In genomic region chr1:204288061-204288588, GRCh38 we compare ENCODE assay signal across 8 cellular contexts.
DNase-seq lines count a peak whose midpoint lies in the region; ATAC-seq and TF ChIP-seq lines count a peak whose summit lies in the region.

No MANE protein-coding gene starts in this region.

- H3K4me3 Mint-ChIP-seq in activated B cell treated with CpG ODN at 0.5 μM for 24 hours, result no peak overlapping the region

- H3K4me1 Mint-ChIP-seq in activated B cell treated with CpG ODN at 0.5 μM for 24 hours, result peaks cover 19% of the 10 kb centered on the region

- dilution Hi-C loops in IMR-90 (cut with HindIII; ENCODE audit: low sequenced_read_pairs, unreplicated experiment), result no loop called here

- H3K56ac ChIP-seq in IMR-90 (ENCODE audit: extremely low read depth, insufficient read depth, low read length), result no peak overlapping the region

- TF ChIP-seq POLR2A in IMR-90 (IDR thresholded peaks at IDR 0.05; ENCODE audit: low read depth, low read length), result no peak

- H4K91ac ChIP-seq in IMR-90 (ENCODE audit: insufficient read depth, low read depth, low read length), result no peak overlapping the region

- in situ Hi-C loops in IMR-90 (cut with MboI; ENCODE audit: low sequenced_read_pairs), result no loop called here

- no CpG with 5 or more reads among the region's 8 CpGs for WGBS in IMR-90 (ENCODE audit: extremely low coverage in 2 of 2, insufficient read length in 1 of 2), 2 experiments

- H3K36me3 Mint-ChIP-seq in activated B cell treated with CpG ODN at 0.5 μM for 24 hours (ENCODE audit: low read depth), result no peaks in the 10 kb centered on the region

- no peak overlapping the region for H3K4me2 ChIP-seq in IMR-90 (ENCODE audit: low read depth, low read length)

- no peak overlapping the region for H4K8ac ChIP-seq in IMR-90 (ENCODE audit: low read depth in 2 of 2, low read length in 2 of 2)

- BruUV-seq in IMR-90 (replicated peaks; lab: Mats Ljungman, UMichigan), result no TSS peak

- H3K4me1 ChIP-seq in IMR-90 (ENCODE audit: control insufficient read depth, insufficient read depth, low read length) (peaks cover 16% of the 10 kb centered on the region), upper lobe of right lung (peaks cover 32% of the 10 kb centered on the region)

- no peak overlapping the region for H3K23ac ChIP-seq in IMR-90 (ENCODE audit: low read depth, low read length)

- peaks cover 2% of the 10 kb centered on the region; the same call in 1 of the 2 replicates for H3K27me3 ChIP-seq in IMR-90 (ENCODE audit: control insufficient read depth, insufficient read depth, low read length)
- H3K27me3 ChIP-seq in upper lobe of right lung, result no peaks in the 10 kb centered on the region
- peaks cover 9% of the 10 kb centered on the region; the same call in 1 of the 2 replicates for H3K27me3 ChIP-seq in MG63

- peak; percentile 62; the same call in 1 of the 2 replicates for ATAC-seq in IMR-90 (ENCODE audit: low read depth)
- ATAC-seq in activated B cell treated with CpG ODN at 0.5 μM for 24 hours (ENCODE audit: low read depth), result no peak
- peak; percentile 57 for ATAC-seq in upper lobe of right lung
- no peak for ATAC-seq in GM18517 (IDR thresholded peaks at IDR 0.05; ENCODE audit: unreplicated experiment)
- no peak for ATAC-seq in HG02759 (IDR thresholded peaks at IDR 0.05; ENCODE audit: unreplicated experiment)

- peaks cover 4% of the 10 kb centered on the region; the same call in 1 of the 2 replicates for H3K9me1 ChIP-seq in IMR-90 (ENCODE audit: insufficient read depth, low read length)

- no peak overlapping the region for H3K9ac ChIP-seq in IMR-90 (ENCODE audit: low read depth, low read length)

- peak overlapping the region; percentile 12; the same call in 1 of the 2 replicates for H3K4ac ChIP-seq in IMR-90 (ENCODE audit: low read depth, low read length)

- no peak overlapping the region; the same call in 2 of the 3 replicates for H2BK15ac ChIP-seq in IMR-90 (ENCODE audit: low read depth, low read length)

- intact Hi-C loops in IMR-90 (cut with micrococcal nuclease), result no loop called here
- intact Hi-C loops in activated B cell treated with CpG ODN at 0.5 μM for 24 hours (cut with micrococcal nuclease), result loop anchor here (5.0 kb wide), 1 partner anchor 219 kb away; no protein-coding TSS in a partner anchor
- intact Hi-C loops in upper lobe of right lung (cut with DNase I), result no loop called here

- TF ChIP-seq RAD21 in IMR-90 (IDR thresholded peaks at IDR 0.05; ENCODE audit: low read length), result no peak

- H4K20me1 ChIP-seq in IMR-90 (ENCODE audit: insufficient read depth, low read length), result no peaks in the 10 kb centered on the region

- H3K9me3 Mint-ChIP-seq in activated B cell treated with CpG ODN at 0.5 μM for 24 hours, result no peaks in the 10 kb centered on the region

- H4K5ac ChIP-seq in IMR-90 (ENCODE audit: low read depth, low read length), result no peak overlapping the region

- peak overlapping the region; percentile 21; the same call in 1 of the 2 replicates for H2AK5ac ChIP-seq in IMR-90 (ENCODE audit: low read depth, low read length)

- CTCF ChIA-PET in IMR-90 (lab: Yijun Ruan, JAX) (no interaction called here), activated B cell treated with CpG ODN at 0.5 μM for 24 hours (lab: Charles Lee) (no interaction called here)

- no peak overlapping the region for H3K18ac ChIP-seq in IMR-90 (ENCODE audit: low read depth, low read length)

- no peak; the same call in 1 of the 2 replicates for TF ChIP-seq CTCF in 22Rv1 (IDR thresholded peaks at IDR 0.05)
- TF ChIP-seq CTCF in IMR-90 (conservative IDR thresholded peaks at IDR 0.05; ENCODE audit: low read depth, low read length), result no peak
- TF ChIP-seq CTCF in activated B cell treated with CpG ODN at 0.5 μM for 24 hours (IDR thresholded peaks at IDR 0.05), result no peak
- TF ChIP-seq CTCF in upper lobe of right lung (IDR thresholded peaks at IDR 0.05), result no peak

- H3K4me3 ChIP-seq in IMR-90 (ENCODE audit: insufficient read depth, low read depth, low read length) (no peak overlapping the region), upper lobe of right lung (no peak overlapping the region), MG63 (no peak overlapping the region)

- H3K79me1 ChIP-seq in IMR-90 (ENCODE audit: low read depth in 1 of 2, low read length in 2 of 2), result peaks cover 0 to 2% of the 10 kb centered on the region in 2 experiments; a peak in 1 of 4 replicates

- no peak overlapping the region for H2AK9ac ChIP-seq in IMR-90 (replicated peaks; ENCODE audit: low read depth, low read length, poor library complexity)

- POLR2A ChIA-PET in IMR-90 (lab: Charles Lee; ENCODE audit: unreplicated experiment) (no interaction called here), activated B cell treated with CpG ODN at 0.5 μM for 24 hours (lab: Charles Lee) (no interaction called here)

- no peak overlapping the region for H2BK5ac ChIP-seq in IMR-90 (ENCODE audit: low read depth, low read length, poor library complexity, severe bottlenecking)

- DNase-seq in IMR-90 (no peak), activated B cell treated with CpG ODN at 0.5 μM for 24 hours (no peak), kidney glomerular epithelial cell (lab: John Stamatoyannopoulos, UW) (peak; percentile 93), upper lobe of right lung (peak; percentile 86), MG63 (no peak)

- H2BK120ac ChIP-seq in IMR-90 (ENCODE audit: low read depth, low read length), result no peak overlapping the region; the same call in 1 of the 2 replicates

- H3K9me3 ChIP-seq in IMR-90 (ENCODE audit: control insufficient read depth, insufficient read depth, low read length), result no peaks in the 10 kb centered on the region
- no peaks in the 10 kb centered on the region for H3K9me3 ChIP-seq in upper lobe of right lung
- H3K9me3 ChIP-seq in MG63, result no peaks in the 10 kb centered on the region; the same call in 1 of the 2 replicates

- no peaks in the 10 kb centered on the region for H3K36me3 ChIP-seq in IMR-90 (ENCODE audit: control insufficient read depth, insufficient read depth, low read length)
- no peaks in the 10 kb centered on the region for H3K36me3 ChIP-seq in upper lobe of right lung
- no peaks in the 10 kb centered on the region for H3K36me3 ChIP-seq in MG63

- no peak overlapping the region for H3K14ac ChIP-seq in IMR-90 (replicated peaks; ENCODE audit: low read depth, low read length)

- peak overlapping the region; percentile 87 for H3K27ac ChIP-seq in 22Rv1
- no peak overlapping the region for H3K27ac ChIP-seq in IMR-90 (ENCODE audit: insufficient read depth, low read length)
- H3K27ac ChIP-seq in upper lobe of right lung, result peak overlapping the region; percentile 65

- peaks cover 8% of the 10 kb centered on the region for H3K27me3 Mint-ChIP-seq in activated B cell treated with CpG ODN at 0.5 μM for 24 hours

- H3K27ac Mint-ChIP-seq in activated B cell treated with CpG ODN at 0.5 μM for 24 hours, result peak overlapping the region; percentile 6

- H2AFZ ChIP-seq in IMR-90 (replicated peaks; ENCODE audit: low read length, poor library complexity), result no peak overlapping the region

- H2BK20ac ChIP-seq in IMR-90 (ENCODE audit: low read depth, low read length), result no peak overlapping the region; the same call in 1 of the 2 replicates

TF ChIP-seq in IMR-90, 13 proteins besides CTCF, POLR2A, EP300 and RAD21:
- TF ChIP-seq SMC3 (IDR thresholded peaks at IDR 0.05; ENCODE audit: low read depth, low read length) (no peak), FOS (IDR thresholded peaks at IDR 0.05; ENCODE audit: low read depth, low read length) (no peak), BHLHE40 (IDR thresholded peaks at IDR 0.05; ENCODE audit: low read depth, low read length) (no peak), RFX5 (IDR thresholded peaks at IDR 0.05; ENCODE audit: low read depth, low read length) (no peak), MXI1 (IDR thresholded peaks at IDR 0.05; ENCODE audit: borderline replicate concordance, low read depth, low read length) (no peak), MAFK (IDR thresholded peaks at IDR 0.05; ENCODE audit: low read depth, low read length) (no peak), NFE2L2 (IDR thresholded peaks at IDR 0.05; ENCODE audit: low read depth, low read length) (no peak), MAZ (IDR thresholded peaks at IDR 0.05; ENCODE audit: borderline replicate concordance, low read depth, low read length) (no peak), RCOR1 (IDR thresholded peaks at IDR 0.05; ENCODE audit: insufficient replicate concordance, low read length) (no peak), CEBPB (IDR thresholded peaks at IDR 0.05; ENCODE audit: low read depth, low read length) (no peak), CHD1 (IDR thresholded peaks at IDR 0.05; ENCODE audit: low read depth, low read length) (no peak)
- TF ChIP-seq, protein P1, sequence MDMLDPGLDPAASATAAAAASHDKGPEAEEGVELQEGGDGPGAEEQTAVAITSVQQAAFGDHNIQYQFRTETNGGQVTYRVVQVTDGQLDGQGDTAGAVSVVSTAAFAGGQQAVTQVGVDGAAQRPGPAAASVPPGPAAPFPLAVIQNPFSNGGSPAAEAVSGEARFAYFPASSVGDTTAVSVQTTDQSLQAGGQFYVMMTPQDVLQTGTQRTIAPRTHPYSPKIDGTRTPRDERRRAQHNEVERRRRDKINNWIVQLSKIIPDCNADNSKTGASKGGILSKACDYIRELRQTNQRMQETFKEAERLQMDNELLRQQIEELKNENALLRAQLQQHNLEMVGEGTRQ (IDR thresholded peaks at IDR 0.05; ENCODE audit: low read depth, low read length), result no peak
- TF ChIP-seq, protein P2, sequence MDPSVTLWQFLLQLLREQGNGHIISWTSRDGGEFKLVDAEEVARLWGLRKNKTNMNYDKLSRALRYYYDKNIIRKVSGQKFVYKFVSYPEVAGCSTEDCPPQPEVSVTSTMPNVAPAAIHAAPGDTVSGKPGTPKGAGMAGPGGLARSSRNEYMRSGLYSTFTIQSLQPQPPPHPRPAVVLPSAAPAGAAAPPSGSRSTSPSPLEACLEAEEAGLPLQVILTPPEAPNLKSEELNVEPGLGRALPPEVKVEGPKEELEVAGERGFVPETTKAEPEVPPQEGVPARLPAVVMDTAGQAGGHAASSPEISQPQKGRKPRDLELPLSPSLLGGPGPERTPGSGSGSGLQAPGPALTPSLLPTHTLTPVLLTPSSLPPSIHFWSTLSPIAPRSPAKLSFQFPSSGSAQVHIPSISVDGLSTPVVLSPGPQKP (IDR thresholded peaks at IDR 0.05; ENCODE audit: borderline replicate concordance, low read depth, low read length), result no peak

Comparison
In these comparisons a context has a peak if more than half of its experiments do, and no peak if none do; other contexts are left out.
1. ATAC-seq: peak in IMR-90 (single experiment) and upper lobe of right lung (single experiment); none in activated B cell treated with CpG ODN at 0.5 μM for 24 hours (single experiment), GM18517 (single experiment) and HG02759 (single experiment).
2. DNase-seq: peak in kidney glomerular epithelial cell (single experiment) and upper lobe of right lung (single experiment); none in IMR-90 (single experiment), activated B cell treated with CpG ODN at 0.5 μM for 24 hours (single experiment) and MG63 (single experiment).